ENCODE assay signal across 18 cellular contexts in genomic region chr3:59189561-59190338, GRCh38.
A peak's percentile ranks its signal among the peaks of the same experiment; 100 is the strongest.
DNase-seq lines count a peak whose midpoint lies in the region; ATAC-seq, FAIRE-seq and TF ChIP-seq lines count a peak whose summit lies in the region.
"Had no signal": no experiment of that assay in that cellular context is flagged by ENCODE, and none has a peak within 500 bp of the region (broad histone marks: within the 10 kb centered on the region; RNA-seq: fewer than 3 reads in every experiment).

No MANE protein-coding gene starts in this region.

- in situ Hi-C loops in K562 (cut with MboI), result no loop called here

- TF ChIP-seq POLR2A in K562 (conservative IDR thresholded peaks at IDR 0.05), result no peak
- TF ChIP-seq POLR2A in H54 (IDR thresholded peaks at IDR 0.05; ENCODE audit: low read depth, low read length), result no peak

- no peak overlapping the region for H3K4me2 ChIP-seq in K562 (ENCODE audit: insufficient read depth, low read length)
- peak overlapping the region; percentile 41 for H3K4me2 ChIP-seq in keratinocyte (ENCODE audit: control insufficient read depth, extremely low read depth, insufficient read depth, low read depth, low read length)

- no peak overlapping the region for H3K27ac ChIP-seq in K562 (ENCODE audit: extremely low read depth, low read depth, low read length)
- H3K27ac ChIP-seq in keratinocyte (ENCODE audit: control insufficient read depth, insufficient read depth, low read length), result peak overlapping the region; percentile 49
- H3K27ac ChIP-seq in dorsolateral prefrontal cortex, result no peak overlapping the region

- no peak for FAIRE-seq in K562 (lab: Jason Lieb, UNC)
- peak; percentile 17 for FAIRE-seq in keratinocyte (lab: Jason Lieb, UNC)
- no peak for FAIRE-seq in H54 (lab: Jason Lieb, UNC)

- ATAC-seq in K562 (no peak), HG02840 (IDR thresholded peaks at IDR 0.05; ENCODE audit: low FRiP score, unreplicated experiment) (no peak)
- ATAC-seq: activated CD4-positive, alpha-beta T cell treated with anti-CD3 and anti-CD28 coated beads for 36 hours had no signal

- DNase-seq in COLO668 (lab: John Stamatoyannopoulos, UW; ENCODE audit: unreplicated experiment) (peak; percentile 1), M059J (ENCODE audit: low read depth) (peak; percentile 91), K562 (ENCODE audit: extremely low read depth in 1 of 4, low spot score in 3 of 4) (peak in 1 of 4 experiments; percentile 11), keratinocyte (ENCODE audit: low read depth, low spot score) (no peak), H54 (ENCODE audit: insufficient read length, low spot score) (no peak), dorsolateral prefrontal cortex (no peak)
- DNase-seq in activated CD4-positive, alpha-beta T cell treated with anti-CD3 and anti-CD28 coated beads, Interleukin-2, amount 50 U/mL, for 4 hours, result no peak
- DNase-seq: activated CD4-positive, alpha-beta T cell treated with anti-CD3 and anti-CD28 coated beads for 36 hours; activated naive CD4-positive, alpha-beta T cell treated with anti-CD3 and anti-CD28 coated beads, Interleukin-2, amount 50 U/mL, for 16 hours; effector CD4-positive, alpha-beta T cell; foreskin melanocyte; MV-4-11; NK-92 treated with Interleukin-12 subunit alpha and Interleukin-12 subunit beta, amount 100 ng/mL, for 24 hours; retina; Right ventricle myocardium superior; substantia nigra; T-helper 2 cell had no signal

- H3K36me3 ChIP-seq in K562 (ENCODE audit: control insufficient read depth, insufficient read depth, low read length), result no peaks in the 10 kb centered on the region
- H3K36me3 ChIP-seq in keratinocyte (ENCODE audit: control insufficient read depth in 2 of 2, extremely low read depth in 1 of 2, insufficient read depth in 2 of 2, low read length in 2 of 2), result no peaks in the 10 kb centered on the region

- no peaks in the 10 kb centered on the region for H3K27me3 ChIP-seq in K562 (ENCODE audit: control insufficient read depth in 2 of 2, insufficient read depth in 2 of 2, low read length in 2 of 2)
- H3K27me3 ChIP-seq in keratinocyte (ENCODE audit: control insufficient read depth, extremely low read depth, insufficient read depth, low read length), result no peaks in the 10 kb centered on the region
- H3K27me3 ChIP-seq in dorsolateral prefrontal cortex, result no peaks in the 10 kb centered on the region

- H3K9ac ChIP-seq in K562 (ENCODE audit: insufficient read depth in 1 of 2, low read depth in 2 of 2, low read length in 2 of 2), result no peak overlapping the region
- H3K9ac ChIP-seq in keratinocyte (ENCODE audit: control insufficient read depth, extremely low read depth, insufficient read depth, low read length), result peak overlapping the region; percentile 37

- H3K9me1 ChIP-seq in K562 (ENCODE audit: control insufficient read depth, insufficient read depth, low read length), result no peaks in the 10 kb centered on the region
- H3K9me1 ChIP-seq in keratinocyte (ENCODE audit: control insufficient read depth, extremely low read depth, insufficient read depth, low read length), result no peaks in the 10 kb centered on the region

- TF ChIP-seq EP300 in K562 (IDR thresholded peaks at IDR 0.05; ENCODE audit: low read length), result no peak

- CTCF ChIA-PET in K562 (lab: Yijun Ruan, JAX; ENCODE audit: low intra/inter-chr PET ratio), result no interaction called here

- intact Hi-C loops in K562 (cut with micrococcal nuclease) (no loop called here), dorsolateral prefrontal cortex (cut with DNase I) (no loop called here)

- dilution Hi-C loops in keratinocyte (cut with MboI; ENCODE audit: extremely low pct_ligation_motif_present, low sequenced_read_pairs), result no loop called here

- WGBS in K562 (ENCODE audit: insufficient coverage, low coverage, missing lambda C conversion rate), result 15% methylated on average over 7 of the region's 9 CpGs

- no peak for TF ChIP-seq CTCF in K562 (IDR thresholded peaks at IDR 0.05 in 2 of 3, conservative IDR thresholded peaks at IDR 0.05 in 1 of 3; ENCODE audit: insufficient read depth in 2 of 3, low read depth in 1 of 3, low read length in 3 of 3)
- TF ChIP-seq CTCF in keratinocyte (optimal IDR thresholded peaks at IDR 0.05 in 1 of 3, IDR thresholded peaks at IDR 0.05 in 1 of 3, conservative IDR thresholded peaks at IDR 0.05 in 1 of 3; ENCODE audit: extremely low read depth in 1 of 3, insufficient read depth in 2 of 3, low read length in 3 of 3), result no peak
- no peak for TF ChIP-seq CTCF in dorsolateral prefrontal cortex (IDR thresholded peaks at IDR 0.05 in 54 of 56, conservative IDR thresholded peaks at IDR 0.05 in 2 of 56; ENCODE audit: low read depth in 1 of 56, partially characterized antibody in 56 of 56)

- no peak overlapping the region; the same call in 1 of the 2 replicates for H2AFZ ChIP-seq in K562 (ENCODE audit: low read depth, low read length)
- H2AFZ ChIP-seq in keratinocyte (ENCODE audit: control insufficient read depth, low read length), result peak overlapping the region; percentile 53

- POLR2A ChIA-PET in K562 (lab: Yijun Ruan, JAX), result interaction anchor here (1.0 kb wide), 1 partner anchor 392 kb away, joined by 3 read pairs; no protein-coding TSS in a partner anchor

- H4K20me1 ChIP-seq in K562 (replicated peaks; ENCODE audit: control insufficient read depth, insufficient read depth, low read length) (no peaks in the 10 kb centered on the region), keratinocyte (ENCODE audit: control insufficient read depth, extremely low read depth, insufficient read depth, low read length) (no peaks in the 10 kb centered on the region)

- no peak for TF ChIP-seq RAD21 in K562 (CRISPR knock-in tag; conservative IDR thresholded peaks at IDR 0.05 in 1 of 2, IDR thresholded peaks at IDR 0.05 in 1 of 2)

- H3K4me1 ChIP-seq in K562 (replicated peaks in 1 of 2; ENCODE audit: control insufficient read depth in 2 of 2, insufficient read depth in 2 of 2, low read length in 2 of 2) (no peaks in the 10 kb centered on the region; a peak in 1 of 5 replicates), keratinocyte (ENCODE audit: control insufficient read depth, extremely low read depth, insufficient read depth, low read length) (peaks cover 28% of the 10 kb centered on the region)

- H3K4me3 ChIP-seq in K562 (no peak overlapping the region), keratinocyte (ENCODE audit: control insufficient read depth in 2 of 3, extremely low read depth in 1 of 3, insufficient read depth in 2 of 3, low read depth in 1 of 3, low read length in 3 of 3) (no peak overlapping the region), dorsolateral prefrontal cortex (no peak overlapping the region)

- no peaks in the 10 kb centered on the region for H3K9me3 ChIP-seq in K562 (replicated peaks; ENCODE audit: control insufficient read depth, insufficient read depth, low read depth, low read length)
- H3K9me3 ChIP-seq in keratinocyte (ENCODE audit: control insufficient read depth, low read depth, low read length), result no peaks in the 10 kb centered on the region

- no TSS peak for BruUV-seq in K562 (replicated peaks; lab: Mats Ljungman, UMichigan)

- H3K79me2 ChIP-seq in K562 (ENCODE audit: control insufficient read depth, insufficient read depth, low read length) (no peaks in the 10 kb centered on the region), keratinocyte (ENCODE audit: control insufficient read depth, insufficient read depth, low read length) (no peaks in the 10 kb centered on the region)

TF ChIP-seq in K562, 482 proteins besides CTCF, POLR2A, EP300 and RAD21 (continues in another document):
- peak; percentile 48 for TF ChIP-seq NFE2L1 (tag; IDR thresholded peaks at IDR 0.05; ENCODE audit: borderline replicate concordance, low read depth)
- TF ChIP-seq E2F1 (CRISPR knock-in tag; IDR thresholded peaks at IDR 0.05), result no peak
- TF ChIP-seq ZNF263 (CRISPR knock-in tag; IDR thresholded peaks at IDR 0.05; ENCODE audit: borderline replicate concordance), result no peak
- peak; percentile 17; the same call in 1 of the 2 replicates for TF ChIP-seq MAFF (IDR thresholded peaks at IDR 0.05; ENCODE audit: low read length)
- no peak for TF ChIP-seq E2F3 (CRISPR knock-in tag; IDR thresholded peaks at IDR 0.05)
- peak; percentile 57; the same call in 1 of the 2 replicates for TF ChIP-seq MAFG (tag; conservative IDR thresholded peaks at IDR 0.05)
- no peak for TF ChIP-seq ZNF717 (CRISPR knock-in tag; IDR thresholded peaks at IDR 0.05)
- TF ChIP-seq ZNF316 (IDR thresholded peaks at IDR 0.05), result peak; percentile 46; the same call in 1 of the 2 replicates
- TF ChIP-seq POLR3G (IDR thresholded peaks at IDR 0.05; ENCODE audit: extremely low read depth, insufficient read length, insufficient replicate concordance), result no peak
- peak; percentile 68 for TF ChIP-seq NFE2 (IDR thresholded peaks at IDR 0.05; ENCODE audit: low read depth)
- no peak for TF ChIP-seq ELK3 (CRISPR knock-in tag; IDR thresholded peaks at IDR 0.05)

Comparison
In these comparisons a context has a peak if more than half of its experiments do, and no peak if none do; other contexts are left out.
1. DNase-seq: peak in COLO668 (single experiment) and M059J (single experiment); none in keratinocyte (single experiment), H54 (single experiment), dorsolateral prefrontal cortex (0 of 10) and activated CD4-positive, alpha-beta T cell treated with anti-CD3 and anti-CD28 coated beads, Interleukin-2, amount 50 U/mL, for 4 hours (0 of 2).